In the genomic region with DNA sequence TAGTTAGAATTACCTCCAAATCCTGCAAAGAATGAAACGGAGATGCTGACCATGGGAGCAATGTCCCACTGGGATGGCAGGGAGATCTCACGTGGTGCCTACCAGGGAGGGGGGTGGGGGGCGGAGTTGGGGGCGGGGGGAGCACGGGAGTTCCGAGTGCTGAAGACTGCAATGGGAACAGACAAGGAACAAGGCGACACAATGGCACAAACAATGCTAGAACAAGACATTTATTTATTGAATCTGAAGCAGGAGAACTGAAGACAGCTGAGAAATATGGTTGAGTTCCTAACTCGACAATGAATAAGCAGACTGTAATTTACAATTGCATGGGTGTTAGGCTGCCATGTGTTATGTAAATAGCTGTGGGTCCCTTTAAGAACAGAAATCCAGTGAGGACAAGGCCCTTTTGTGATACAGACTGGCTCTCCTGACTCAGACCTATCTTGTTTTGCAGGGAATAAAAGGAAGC, we compare ENCODE assay signal across 10 cellular contexts.
A peak's percentile ranks its signal among the peaks of the same experiment; 100 is the strongest.
DNase-seq lines count a peak whose midpoint lies in the region; ATAC-seq and TF ChIP-seq lines count a peak whose summit lies in the region.
"Had no signal": no experiment of that assay in that cellular context is flagged by ENCODE, and none has a peak within 500 bp of the region (broad histone marks: within the 10 kb centered on the region; RNA-seq: fewer than 3 reads in every experiment).

No MANE protein-coding gene starts in this region.

- no peaks in the 10 kb centered on the region for H4K20me1 ChIP-seq in fibroblast of lung (ENCODE audit: control insufficient read depth, extremely low read depth, insufficient read depth, low read length)

- H3K4me3 ChIP-seq in A673 (ENCODE audit: low read depth, low read length, poor library complexity, severe bottlenecking) (no peak overlapping the region), fibroblast of lung (replicated peaks in 1 of 4; ENCODE audit: control extremely low read depth in 1 of 4, insufficient read depth in 1 of 4, low read depth in 3 of 4, low read length in 4 of 4) (no peak overlapping the region), mesodermal cell (ENCODE audit: extremely low read depth, insufficient read depth, low read length, poor library complexity, severe bottlenecking) (no peak overlapping the region)
- H3K4me3 ChIP-seq: left lung had no signal

- no peaks in the 10 kb centered on the region for H3K79me2 ChIP-seq in fibroblast of lung (ENCODE audit: control insufficient read depth, insufficient read depth, low read length)

- H3K36me3 ChIP-seq in A673 (ENCODE audit: insufficient read depth, low read length, poor library complexity, severe bottlenecking), result no peaks in the 10 kb centered on the region
- no peaks in the 10 kb centered on the region for H3K36me3 ChIP-seq in fibroblast of lung (ENCODE audit: control insufficient read depth, insufficient read depth, low read length)
- no peaks in the 10 kb centered on the region for H3K36me3 ChIP-seq in mesodermal cell (ENCODE audit: control insufficient read depth, insufficient read depth, low read length)
- H3K36me3 ChIP-seq: left lung had no signal

- H3K27me3 ChIP-seq in A673 (replicated peaks; ENCODE audit: insufficient read depth, low read depth, low read length, poor library complexity), result no peaks in the 10 kb centered on the region
- H3K27me3 ChIP-seq in fibroblast of lung (ENCODE audit: control insufficient read depth, insufficient read depth, low read length), result no peaks in the 10 kb centered on the region
- H3K27me3 ChIP-seq: left lung had no signal

- H3K4me1 ChIP-seq in A673 (ENCODE audit: insufficient read depth, low read length, poor library complexity, severe bottlenecking), result peaks cover 12% of the 10 kb centered on the region
- H3K4me1 ChIP-seq in fibroblast of lung (ENCODE audit: control insufficient read depth, extremely low read depth, insufficient read depth, low read length), result peaks cover 10% of the 10 kb centered on the region
- H3K4me1 ChIP-seq in mesodermal cell (ENCODE audit: control insufficient read depth, insufficient read depth, low read length, poor library complexity, severe bottlenecking), result peaks cover 29% of the 10 kb centered on the region
- H3K4me1 ChIP-seq: left lung had no signal

- TF ChIP-seq EP300 in Ishikawa (IDR thresholded peaks at IDR 0.05; ENCODE audit: borderline replicate concordance), result no peak

- intact Hi-C loops in A673 (cut with micrococcal nuclease; ENCODE audit: unreplicated experiment), result loop anchor here (5.0 to 10.0 kb wide), 4 partner anchors 533 to 1265 kb away; no protein-coding TSS in a partner anchor

- H2AFZ ChIP-seq in fibroblast of lung (ENCODE audit: low read length), result no peak overlapping the region

- POLR2A ChIA-PET in A673 (lab: Charles Lee; ENCODE audit: low non-redundant PET), result no interaction called here

- no TSS peak for BruUV-seq in A673 (replicated peaks; lab: Mats Ljungman, UMichigan)

- no peak overlapping the region for H3K9ac ChIP-seq in fibroblast of lung (ENCODE audit: insufficient read depth, low read length)

- CTCF ChIA-PET in A673 (lab: Charles Lee), result interaction anchor here (0.6 kb wide), 1 partner anchor 534 kb away, joined by 6 read pairs; no protein-coding TSS in a partner anchor

- ATAC-seq in SK-N-SH treated with all-trans-retinoic acid at 6 μM for 48 hours, result no peak

- 16% methylated on average over 6 of the region's 8 CpGs; no CpG with 5 or more reads in 1 of the 2 experiments for WGBS in mesodermal cell (ENCODE audit: insufficient coverage in 2 of 2), 2 experiments

- H3K27ac ChIP-seq in A673 (ENCODE audit: low read depth, low read length, poor library complexity, severe bottlenecking) (no peak overlapping the region), fibroblast of lung (ENCODE audit: insufficient read depth, low read length) (peak overlapping the region; percentile 13), mesodermal cell (ENCODE audit: low read depth, low read length, severe bottlenecking) (peak overlapping the region; percentile 84)
- H3K27ac ChIP-seq: left lung had no signal

- H3K9me3 ChIP-seq in A673 (ENCODE audit: low read depth, low read length, poor library complexity, severe bottlenecking) (no peaks in the 10 kb centered on the region), fibroblast of lung (ENCODE audit: control insufficient read depth, insufficient read depth, low read depth, low read length) (no peaks in the 10 kb centered on the region), mesodermal cell (ENCODE audit: control insufficient read depth, low read length) (no peaks in the 10 kb centered on the region)
- H3K9me3 ChIP-seq: left lung had no signal

- H3K4me2 ChIP-seq in fibroblast of lung (ENCODE audit: extremely low read depth, insufficient read depth, low read length), result no peak overlapping the region

- DNase-seq in A673 (ENCODE audit: low spot score) (peak; percentile 50), fibroblast of lung (ENCODE audit: low read depth in 2 of 2) (peak in 1 of 2 donors; percentile 33), NCI-H2171 treated with DMSO at 0.1 percent for 48 hours (lab: John Stamatoyannopoulos, UW) (no peak), NCI-H128 (lab: John Stamatoyannopoulos, UW; ENCODE audit: unreplicated experiment) (no peak)
- DNase-seq in stimulated activated CD4-positive, alpha-beta T cell treated with anti-CD3 and anti-CD28 coated beads, Interleukin-12 subunit alpha, Interleukin-12 subunit beta, amount 100 ng/mL, for 4 hours, result no peak
- DNase-seq: left lung, NCI-H2081 had no signal

- TF ChIP-seq CTCF in A673 (conservative IDR thresholded peaks at IDR 0.05; ENCODE audit: low read depth, low read length), result no peak
- TF ChIP-seq CTCF in fibroblast of lung (conservative IDR thresholded peaks at IDR 0.05 in 1 of 2, IDR thresholded peaks at IDR 0.05 in 1 of 2; ENCODE audit: low read depth in 1 of 2, low read length in 2 of 2), result no peak

- no peak for TF ChIP-seq RAD21 in Ishikawa (IDR thresholded peaks at IDR 0.05; ENCODE audit: low read depth)

TF ChIP-seq in Ishikawa, 13 proteins besides CTCF, POLR2A, EP300 and RAD21:
- TF ChIP-seq USF1 (IDR thresholded peaks at IDR 0.05), result peak; percentile 56; the same call in 1 of the 2 replicates
- TF ChIP-seq FOXM1 (IDR thresholded peaks at IDR 0.05; ENCODE audit: borderline replicate concordance, low read depth), result no peak
- TF ChIP-seq, protein P1, sequence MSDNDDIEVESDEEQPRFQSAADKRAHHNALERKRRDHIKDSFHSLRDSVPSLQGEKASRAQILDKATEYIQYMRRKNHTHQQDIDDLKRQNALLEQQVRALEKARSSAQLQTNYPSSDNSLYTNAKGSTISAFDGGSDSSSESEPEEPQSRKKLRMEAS (IDR thresholded peaks at IDR 0.05), result peak; percentile 43
TF ChIP-seq in Ishikawa: peak in this region for 2.

TF ChIP-seq in SK-N-SH treated with all-trans-retinoic acid at 6 μM for 48 hours, 23 proteins besides CTCF, POLR2A, EP300 and RAD21 (continues in another document):
- no peak for TF ChIP-seq ESRRG (CRISPR knock-in tag; IDR thresholded peaks at IDR 0.05)
- TF ChIP-seq ISL1 (CRISPR knock-in tag; IDR thresholded peaks at IDR 0.05), result no peak
- no peak for TF ChIP-seq RARB (CRISPR knock-in tag; IDR thresholded peaks at IDR 0.05)
- TF ChIP-seq ZFP30 (CRISPR knock-in tag; IDR thresholded peaks at IDR 0.05), result no peak
- TF ChIP-seq, protein P2, sequence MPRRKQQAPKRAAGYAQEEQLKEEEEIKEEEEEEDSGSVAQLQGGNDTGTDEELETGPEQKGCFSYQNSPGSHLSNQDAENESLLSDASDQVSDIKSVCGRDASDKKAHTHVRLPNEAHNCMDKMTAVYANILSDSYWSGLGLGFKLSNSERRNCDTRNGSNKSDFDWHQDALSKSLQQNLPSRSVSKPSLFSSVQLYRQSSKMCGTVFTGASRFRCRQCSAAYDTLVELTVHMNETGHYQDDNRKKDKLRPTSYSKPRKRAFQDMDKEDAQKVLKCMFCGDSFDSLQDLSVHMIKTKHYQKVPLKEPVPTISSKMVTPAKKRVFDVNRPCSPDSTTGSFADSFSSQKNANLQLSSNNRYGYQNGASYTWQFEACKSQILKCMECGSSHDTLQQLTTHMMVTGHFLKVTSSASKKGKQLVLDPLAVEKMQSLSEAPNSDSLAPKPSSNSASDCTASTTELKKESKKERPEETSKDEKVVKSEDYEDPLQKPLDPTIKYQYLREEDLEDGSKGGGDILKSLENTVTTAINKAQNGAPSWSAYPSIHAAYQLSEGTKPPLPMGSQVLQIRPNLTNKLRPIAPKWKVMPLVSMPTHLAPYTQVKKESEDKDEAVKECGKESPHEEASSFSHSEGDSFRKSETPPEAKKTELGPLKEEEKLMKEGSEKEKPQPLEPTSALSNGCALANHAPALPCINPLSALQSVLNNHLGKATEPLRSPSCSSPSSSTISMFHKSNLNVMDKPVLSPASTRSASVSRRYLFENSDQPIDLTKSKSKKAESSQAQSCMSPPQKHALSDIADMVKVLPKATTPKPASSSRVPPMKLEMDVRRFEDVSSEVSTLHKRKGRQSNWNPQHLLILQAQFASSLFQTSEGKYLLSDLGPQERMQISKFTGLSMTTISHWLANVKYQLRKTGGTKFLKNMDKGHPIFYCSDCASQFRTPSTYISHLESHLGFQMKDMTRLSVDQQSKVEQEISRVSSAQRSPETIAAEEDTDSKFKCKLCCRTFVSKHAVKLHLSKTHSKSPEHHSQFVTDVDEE (CRISPR knock-in tag; IDR thresholded peaks at IDR 0.05), result no peak
- TF ChIP-seq, protein P3, sequence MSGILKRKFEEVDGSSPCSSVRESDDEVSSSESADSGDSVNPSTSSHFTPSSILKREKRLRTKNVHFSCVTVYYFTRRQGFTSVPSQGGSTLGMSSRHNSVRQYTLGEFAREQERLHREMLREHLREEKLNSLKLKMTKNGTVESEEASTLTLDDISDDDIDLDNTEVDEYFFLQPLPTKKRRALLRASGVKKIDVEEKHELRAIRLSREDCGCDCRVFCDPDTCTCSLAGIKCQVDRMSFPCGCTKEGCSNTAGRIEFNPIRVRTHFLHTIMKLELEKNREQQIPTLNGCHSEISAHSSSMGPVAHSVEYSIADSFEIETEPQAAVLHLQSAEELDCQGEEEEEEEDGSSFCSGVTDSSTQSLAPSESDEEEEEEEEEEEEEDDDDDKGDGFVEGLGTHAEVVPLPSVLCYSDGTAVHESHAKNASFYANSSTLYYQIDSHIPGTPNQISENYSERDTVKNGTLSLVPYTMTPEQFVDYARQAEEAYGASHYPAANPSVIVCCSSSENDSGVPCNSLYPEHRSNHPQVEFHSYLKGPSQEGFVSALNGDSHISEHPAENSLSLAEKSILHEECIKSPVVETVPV (CRISPR knock-in tag; IDR thresholded peaks at IDR 0.05), result no peak
- no peak for TF ChIP-seq ZNF565 (CRISPR knock-in tag; conservative IDR thresholded peaks at IDR 0.05; ENCODE audit: low read depth)
